16 cellular contexts compared by ENCODE assay signal in genomic region chr2:108911401-108911800, GRCh38.
DNase-seq lines count a peak whose midpoint lies in the region; ATAC-seq and TF ChIP-seq lines count a peak whose summit lies in the region.
"Had no signal": no experiment of that assay in that cellular context is flagged by ENCODE, and none has a peak within 500 bp of the region (broad histone marks: within the 10 kb centered on the region; RNA-seq: fewer than 3 reads in every experiment).

No MANE protein-coding gene starts in this region.

- no peak overlapping the region for H2AFZ ChIP-seq in SK-N-SH (ENCODE audit: low read depth)

- no peaks in the 10 kb centered on the region for H3K36me3 ChIP-seq in SK-N-SH (replicated peaks in 1 of 2; ENCODE audit: control insufficient read depth in 1 of 2, insufficient read depth in 2 of 2, low read length in 1 of 2)
- H3K36me3 ChIP-seq in stomach: no peaks in the 10 kb centered on the region

- TF ChIP-seq POLR2A in stomach (IDR thresholded peaks at IDR 0.05): no peak

- H3K4me2 ChIP-seq in SK-N-SH: no peak overlapping the region

- DNase-seq in SK-N-SH (peak; percentile 12), ELF-1 (ENCODE audit: low read depth, low spot score) (peak; percentile 0), left lobe of liver (ENCODE audit: low spot score) (peak; percentile 21), stomach (peak; percentile 2), T-helper 9 cell (no peak)
- DNase-seq: COR-L47, DMS153, DMS79 treated with DMSO at 0.1 percent for 48 hours, EL, GDM1, HCEC 1CT, HFFc6 had no signal

- H3K27ac ChIP-seq in SK-N-SH (ENCODE audit: low read depth in 2 of 2, low read length in 1 of 2): no peak overlapping the region
- H3K27ac ChIP-seq in stomach: no peak overlapping the region
- H3K27ac ChIP-seq: 22Rv1 had no signal

- intact Hi-C loops in stomach (cut with DNase I; ENCODE audit: low total_unique reads): no loop called here

- H3F3A ChIP-seq in SK-N-SH (replicated peaks; ENCODE audit: insufficient read depth): no peaks in the 10 kb centered on the region

- TF ChIP-seq CTCF in SK-N-SH (IDR thresholded peaks at IDR 0.05) (no peak), stomach (IDR thresholded peaks at IDR 0.05) (no peak)

- no peak for ATAC-seq in SK-N-SH treated with all-trans-retinoic acid at 6 μM for 48 hours
- no peak for ATAC-seq in left lobe of liver
- ATAC-seq in HG02885 (IDR thresholded peaks at IDR 0.05; ENCODE audit: poor library complexity, unreplicated experiment): no peak
- ATAC-seq: CD8-positive, alpha-beta T cell had no signal

- H3K9me2 ChIP-seq in SK-N-SH: no peaks in the 10 kb centered on the region

- no peaks in the 10 kb centered on the region for H4K20me1 ChIP-seq in SK-N-SH (ENCODE audit: insufficient read depth)

- CTCF ChIA-PET in SK-N-SH (lab: Yijun Ruan, JAX): interaction anchor here (2.6 kb wide), 1 partner anchor 17 kb away, joined by 9 read pairs; no protein-coding TSS in a partner anchor

- TF ChIP-seq RAD21 in SK-N-SH (IDR thresholded peaks at IDR 0.05; ENCODE audit: low read length): no peak

- no peak overlapping the region for H3K9ac ChIP-seq in SK-N-SH

- TF ChIP-seq EP300 in SK-N-SH (IDR thresholded peaks at IDR 0.05; ENCODE audit: borderline replicate concordance in 1 of 2, low read depth in 1 of 2, low read length in 1 of 2) (no peak), stomach (IDR thresholded peaks at IDR 0.05) (no peak)

- H3K4me3 ChIP-seq in SK-N-SH (ENCODE audit: low read depth in 2 of 2, low read length in 1 of 2) (no peak overlapping the region), stomach (no peak overlapping the region)

- WGBS in SK-N-SH (ENCODE audit: low lambda C conversion rate): 55% methylated on average over 5 of the region's 5 CpGs
- 83 to 94% (median 89%) methylated on average over 5 of the region's 5 CpGs for WGBS in stomach, 5 donors

- POLR2A ChIA-PET in SK-N-SH (lab: Yijun Ruan, JAX): interaction anchor here (0.5 kb wide), 1 partner anchor 10 kb away, joined by 3 read pairs; no protein-coding TSS in a partner anchor

- H3K4me1 ChIP-seq in SK-N-SH (ENCODE audit: control insufficient read depth in 1 of 2, insufficient read depth in 2 of 2, low read depth in 1 of 2, low read length in 1 of 2) (peaks cover 0 to 3% of the 10 kb centered on the region in 2 experiments; a peak in 1 of 4 replicates), stomach (no peaks in the 10 kb centered on the region)

- H3K79me2 ChIP-seq in SK-N-SH (ENCODE audit: insufficient read depth): no peaks in the 10 kb centered on the region

- H3K9me3 ChIP-seq in SK-N-SH (no peaks in the 10 kb centered on the region), stomach (no peaks in the 10 kb centered on the region)

- H3K27me3 ChIP-seq in SK-N-SH (ENCODE audit: insufficient read depth): no peaks in the 10 kb centered on the region; the same call in 1 of the 2 replicates
- no peaks in the 10 kb centered on the region for H3K27me3 ChIP-seq in stomach

TF ChIP-seq in SK-N-SH, 30 proteins besides CTCF, POLR2A, EP300 and RAD21:
- TF ChIP-seq GATA2 (CRISPR knock-in tag; IDR thresholded peaks at IDR 0.05) (no peak), RFX5 (IDR thresholded peaks at IDR 0.05; ENCODE audit: low read length) (no peak), MEF2A (IDR thresholded peaks at IDR 0.05; ENCODE audit: borderline replicate concordance, low read depth) (no peak), FOSL2 (IDR thresholded peaks at IDR 0.05; ENCODE audit: borderline replicate concordance, low read depth) (no peak)

TF ChIP-seq in SK-N-SH treated with all-trans-retinoic acid at 6 μM for 48 hours, 23 proteins besides CTCF, POLR2A, EP300 and RAD21:
- no peak for TF ChIP-seq ZNF565 (CRISPR knock-in tag; conservative IDR thresholded peaks at IDR 0.05; ENCODE audit: low read depth)
- TF ChIP-seq PATZ1 (CRISPR knock-in tag; IDR thresholded peaks at IDR 0.05; ENCODE audit: borderline replicate concordance): no peak
- TF ChIP-seq SNAI2 (CRISPR knock-in tag; IDR thresholded peaks at IDR 0.05): no peak
- no peak for TF ChIP-seq ZFP3 (CRISPR knock-in tag; IDR thresholded peaks at IDR 0.05)
- TF ChIP-seq ZC3H10 (CRISPR knock-in tag; IDR thresholded peaks at IDR 0.05): no peak
- no peak for TF ChIP-seq CSDC2 (CRISPR knock-in tag; IDR thresholded peaks at IDR 0.05)
- no peak for TF ChIP-seq ESRRG (CRISPR knock-in tag; IDR thresholded peaks at IDR 0.05)
- no peak for TF ChIP-seq RARB (CRISPR knock-in tag; IDR thresholded peaks at IDR 0.05)
- TF ChIP-seq, protein P1, sequence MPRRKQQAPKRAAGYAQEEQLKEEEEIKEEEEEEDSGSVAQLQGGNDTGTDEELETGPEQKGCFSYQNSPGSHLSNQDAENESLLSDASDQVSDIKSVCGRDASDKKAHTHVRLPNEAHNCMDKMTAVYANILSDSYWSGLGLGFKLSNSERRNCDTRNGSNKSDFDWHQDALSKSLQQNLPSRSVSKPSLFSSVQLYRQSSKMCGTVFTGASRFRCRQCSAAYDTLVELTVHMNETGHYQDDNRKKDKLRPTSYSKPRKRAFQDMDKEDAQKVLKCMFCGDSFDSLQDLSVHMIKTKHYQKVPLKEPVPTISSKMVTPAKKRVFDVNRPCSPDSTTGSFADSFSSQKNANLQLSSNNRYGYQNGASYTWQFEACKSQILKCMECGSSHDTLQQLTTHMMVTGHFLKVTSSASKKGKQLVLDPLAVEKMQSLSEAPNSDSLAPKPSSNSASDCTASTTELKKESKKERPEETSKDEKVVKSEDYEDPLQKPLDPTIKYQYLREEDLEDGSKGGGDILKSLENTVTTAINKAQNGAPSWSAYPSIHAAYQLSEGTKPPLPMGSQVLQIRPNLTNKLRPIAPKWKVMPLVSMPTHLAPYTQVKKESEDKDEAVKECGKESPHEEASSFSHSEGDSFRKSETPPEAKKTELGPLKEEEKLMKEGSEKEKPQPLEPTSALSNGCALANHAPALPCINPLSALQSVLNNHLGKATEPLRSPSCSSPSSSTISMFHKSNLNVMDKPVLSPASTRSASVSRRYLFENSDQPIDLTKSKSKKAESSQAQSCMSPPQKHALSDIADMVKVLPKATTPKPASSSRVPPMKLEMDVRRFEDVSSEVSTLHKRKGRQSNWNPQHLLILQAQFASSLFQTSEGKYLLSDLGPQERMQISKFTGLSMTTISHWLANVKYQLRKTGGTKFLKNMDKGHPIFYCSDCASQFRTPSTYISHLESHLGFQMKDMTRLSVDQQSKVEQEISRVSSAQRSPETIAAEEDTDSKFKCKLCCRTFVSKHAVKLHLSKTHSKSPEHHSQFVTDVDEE (CRISPR knock-in tag; IDR thresholded peaks at IDR 0.05): no peak
- TF ChIP-seq ZNF70 (CRISPR knock-in tag; IDR thresholded peaks at IDR 0.05): no peak
- no peak for TF ChIP-seq GLIS3 (CRISPR knock-in tag; IDR thresholded peaks at IDR 0.05)
- TF ChIP-seq ZNF8 (CRISPR knock-in tag; IDR thresholded peaks at IDR 0.05): no peak
- TF ChIP-seq TCF4 (CRISPR knock-in tag; IDR thresholded peaks at IDR 0.05; ENCODE audit: borderline replicate concordance): no peak
- no peak for TF ChIP-seq ISL1 (CRISPR knock-in tag; IDR thresholded peaks at IDR 0.05)
- no peak for TF ChIP-seq BACH2 (CRISPR knock-in tag; IDR thresholded peaks at IDR 0.05; ENCODE audit: borderline replicate concordance)
- no peak for TF ChIP-seq ARNTL (CRISPR knock-in tag; IDR thresholded peaks at IDR 0.05; ENCODE audit: borderline replicate concordance, low read depth)
- no peak for TF ChIP-seq PPARA (CRISPR knock-in tag; IDR thresholded peaks at IDR 0.05; ENCODE audit: borderline replicate concordance)
- TF ChIP-seq, protein P2, sequence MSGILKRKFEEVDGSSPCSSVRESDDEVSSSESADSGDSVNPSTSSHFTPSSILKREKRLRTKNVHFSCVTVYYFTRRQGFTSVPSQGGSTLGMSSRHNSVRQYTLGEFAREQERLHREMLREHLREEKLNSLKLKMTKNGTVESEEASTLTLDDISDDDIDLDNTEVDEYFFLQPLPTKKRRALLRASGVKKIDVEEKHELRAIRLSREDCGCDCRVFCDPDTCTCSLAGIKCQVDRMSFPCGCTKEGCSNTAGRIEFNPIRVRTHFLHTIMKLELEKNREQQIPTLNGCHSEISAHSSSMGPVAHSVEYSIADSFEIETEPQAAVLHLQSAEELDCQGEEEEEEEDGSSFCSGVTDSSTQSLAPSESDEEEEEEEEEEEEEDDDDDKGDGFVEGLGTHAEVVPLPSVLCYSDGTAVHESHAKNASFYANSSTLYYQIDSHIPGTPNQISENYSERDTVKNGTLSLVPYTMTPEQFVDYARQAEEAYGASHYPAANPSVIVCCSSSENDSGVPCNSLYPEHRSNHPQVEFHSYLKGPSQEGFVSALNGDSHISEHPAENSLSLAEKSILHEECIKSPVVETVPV (CRISPR knock-in tag; IDR thresholded peaks at IDR 0.05): no peak
- TF ChIP-seq CREB5 (CRISPR knock-in tag; IDR thresholded peaks at IDR 0.05; ENCODE audit: low read depth): no peak
- TF ChIP-seq OSR1 (CRISPR knock-in tag; IDR thresholded peaks at IDR 0.05): no peak
